16 cellular contexts compared by ENCODE assay signal in genomic region chr11:33634291-33634834, GRCh38.
DNase-seq lines count a peak whose midpoint lies in the region; ATAC-seq, FAIRE-seq and TF ChIP-seq lines count a peak whose summit lies in the region.
"Had no signal": no experiment of that assay in that cellular context is flagged by ENCODE, and none has a peak within 500 bp of the region (broad histone marks: within the 10 kb centered on the region; RNA-seq: fewer than 3 reads in every experiment).

No MANE protein-coding gene starts in this region.

- CTCF ChIA-PET in RWPE1 (lab: Yijun Ruan, JAX): no interaction called here

- DNase-seq in H54 (ENCODE audit: insufficient read length, low spot score) (peak; percentile 26), RWPE1 (ENCODE audit: low spot score) (peak; percentile 59), esophagus squamous epithelium (lab: John Stamatoyannopoulos, UW) (no peak), NCI-H2196 (lab: John Stamatoyannopoulos, UW; ENCODE audit: unreplicated experiment) (no peak), DMS153 treated with DMSO at 0.1 percent for 48 hours (lab: John Stamatoyannopoulos, UW; ENCODE audit: unreplicated experiment) (no peak)
- DNase-seq in stimulated activated effector memory CD8-positive, alpha-beta T cell treated with anti-CD3 and anti-CD28 coated beads, Interleukin-12 subunit alpha, Interleukin-12 subunit beta, amount 100 ng/mL, for 72 hours (ENCODE audit: low spot score in 2 of 2): no peak
- no peak for DNase-seq in stimulated activated CD4-positive, alpha-beta T cell treated with anti-CD3 and anti-CD28 coated beads, Interleukin-2, amount 100 ng/mL, for 24 hours
- DNase-seq in activated T-cell treated with anti-CD3 and anti-CD28 coated beads, Interleukin-2, amount 50 U/mL, for 4 hours: no peak
- DNase-seq: activated CD4-positive, CD25-positive, alpha-beta regulatory T cell treated with anti-CD3 and anti-CD28 coated beads, Interleukin-2, amount 50 U/mL, for 72 hours; activated T-cell treated with anti-CD3 and anti-CD28 coated beads, Interleukin-2, amount 50 U/mL, for 24 hours; effector CD8-positive, alpha-beta T cell; hippocampal formation; NCI-H2029; NK-92 treated with Interleukin-12 subunit alpha and Interleukin-12 subunit beta, amount 100 ng/mL, for 24 hours; spleen had no signal

- ATAC-seq in stimulated activated effector memory CD8-positive, alpha-beta T cell treated with anti-CD3 and anti-CD28 coated beads, Interleukin-12 subunit alpha, Interleukin-12 subunit beta, amount 100 ng/mL, for 72 hours: peak; percentile 8
- ATAC-seq in activated T-cell treated with anti-CD3 and anti-CD28 coated beads, Interleukin-2, amount 50 U/mL, for 4 hours: no peak

- no peak for FAIRE-seq in H54 (lab: Jason Lieb, UNC)

- no peak for TF ChIP-seq CTCF in RWPE1 (conservative IDR thresholded peaks at IDR 0.05; ENCODE audit: low read depth)
- TF ChIP-seq CTCF in esophagus squamous epithelium (IDR thresholded peaks at IDR 0.05): no peak

- no peaks in the 10 kb centered on the region for H3K9me3 ChIP-seq in esophagus squamous epithelium

- H3K27ac ChIP-seq in RWPE1: peak overlapping the region; percentile 93
- H3K27ac ChIP-seq in esophagus squamous epithelium: peak overlapping the region; percentile 77 to 86 (median 80)
- H3K27ac ChIP-seq: spleen had no signal

- intact Hi-C loops in esophagus squamous epithelium (cut with DNase I): no loop called here

- TF ChIP-seq POLR2A in H54 (IDR thresholded peaks at IDR 0.05; ENCODE audit: low read depth, low read length): no peak
- no peak for TF ChIP-seq POLR2A in esophagus squamous epithelium (IDR thresholded peaks at IDR 0.05)

- 28 to 61% methylated on average over 3 to 6 of the region's 7 CpGs for WGBS in esophagus squamous epithelium, 2 donors

- H3K36me3 Mint-ChIP-seq in stimulated activated effector memory CD8-positive, alpha-beta T cell treated with anti-CD3 and anti-CD28 coated beads, Interleukin-12 subunit alpha, Interleukin-12 subunit beta, amount 100 ng/mL, for 72 hours: no peaks in the 10 kb centered on the region
- no peaks in the 10 kb centered on the region for H3K36me3 Mint-ChIP-seq in activated T-cell treated with anti-CD3 and anti-CD28 coated beads, Interleukin-2, amount 50 U/mL, for 4 hours (ENCODE audit: insufficient read depth)
- H3K36me3 Mint-ChIP-seq: type B pancreatic cell had no signal

- H3K27me3 ChIP-seq in esophagus squamous epithelium: no peaks in the 10 kb centered on the region

- H3K27ac Mint-ChIP-seq in stimulated activated effector memory CD8-positive, alpha-beta T cell treated with anti-CD3 and anti-CD28 coated beads, Interleukin-12 subunit alpha, Interleukin-12 subunit beta, amount 100 ng/mL, for 72 hours: no peak overlapping the region
- H3K27ac Mint-ChIP-seq: activated T-cell treated with anti-CD3 and anti-CD28 coated beads, Interleukin-2, amount 50 U/mL, for 24 hours; type B pancreatic cell had no signal

- POLR2A ChIA-PET in RWPE1 (lab: Yijun Ruan, JAX; ENCODE audit: low non-redundant PET): no interaction called here

- peaks cover 5 to 65% (median 25%) of the 10 kb centered on the region in 3 donors for H3K4me1 ChIP-seq in esophagus squamous epithelium

- no peak overlapping the region for H3K4me3 Mint-ChIP-seq in stimulated activated effector memory CD8-positive, alpha-beta T cell treated with anti-CD3 and anti-CD28 coated beads, Interleukin-12 subunit alpha, Interleukin-12 subunit beta, amount 100 ng/mL, for 72 hours
- no peak overlapping the region for H3K4me3 Mint-ChIP-seq in activated T-cell treated with anti-CD3 and anti-CD28 coated beads, Interleukin-2, amount 50 U/mL, for 4 hours
- H3K4me3 Mint-ChIP-seq: activated T-cell treated with anti-CD3 and anti-CD28 coated beads, Interleukin-2, amount 50 U/mL, for 24 hours; type B pancreatic cell had no signal

- H3K4me3 ChIP-seq in esophagus squamous epithelium: no peak overlapping the region
- H3K4me3 ChIP-seq: spleen had no signal

- no peaks in the 10 kb centered on the region for H3K4me1 Mint-ChIP-seq in stimulated activated effector memory CD8-positive, alpha-beta T cell treated with anti-CD3 and anti-CD28 coated beads, Interleukin-12 subunit alpha, Interleukin-12 subunit beta, amount 100 ng/mL, for 72 hours
- H3K4me1 Mint-ChIP-seq in activated T-cell treated with anti-CD3 and anti-CD28 coated beads, Interleukin-2, amount 50 U/mL, for 4 hours (ENCODE audit: low read depth): no peaks in the 10 kb centered on the region

- H3K27me3 Mint-ChIP-seq in activated T-cell treated with anti-CD3 and anti-CD28 coated beads, Interleukin-2, amount 50 U/mL, for 4 hours (ENCODE audit: low read depth): peaks cover 23% of the 10 kb centered on the region
- H3K27me3 Mint-ChIP-seq: type B pancreatic cell had no signal

- no peaks in the 10 kb centered on the region for H3K36me3 ChIP-seq in esophagus squamous epithelium
- H3K36me3 ChIP-seq: spleen had no signal

- peaks cover 4% of the 10 kb centered on the region for H3K9me3 Mint-ChIP-seq in stimulated activated effector memory CD8-positive, alpha-beta T cell treated with anti-CD3 and anti-CD28 coated beads, Interleukin-12 subunit alpha, Interleukin-12 subunit beta, amount 100 ng/mL, for 72 hours
- H3K9me3 Mint-ChIP-seq in activated T-cell treated with anti-CD3 and anti-CD28 coated beads, Interleukin-2, amount 50 U/mL, for 4 hours: peaks cover 4% of the 10 kb centered on the region
- H3K9me3 Mint-ChIP-seq: activated T-cell treated with anti-CD3 and anti-CD28 coated beads, Interleukin-2, amount 50 U/mL, for 24 hours had no signal

Comparison
In these comparisons a context has a peak if more than half of its experiments do, and no peak if none do; other contexts are left out.
1. DNase-seq: peak in H54 (single experiment) and RWPE1 (single experiment); none in esophagus squamous epithelium (single experiment), stimulated activated effector memory CD8-positive, alpha-beta T cell treated with anti-CD3 and anti-CD28 coated beads, Interleukin-12 subunit alpha, Interleukin-12 subunit beta, amount 100 ng/mL, for 72 hours (0 of 2), NCI-H2196 (single experiment), DMS153 treated with DMSO at 0.1 percent for 48 hours (single experiment), stimulated activated CD4-positive, alpha-beta T cell treated with anti-CD3 and anti-CD28 coated beads, Interleukin-2, amount 100 ng/mL, for 24 hours (0 of 2) and activated T-cell treated with anti-CD3 and anti-CD28 coated beads, Interleukin-2, amount 50 U/mL, for 4 hours (single experiment).